In the genomic region with DNA sequence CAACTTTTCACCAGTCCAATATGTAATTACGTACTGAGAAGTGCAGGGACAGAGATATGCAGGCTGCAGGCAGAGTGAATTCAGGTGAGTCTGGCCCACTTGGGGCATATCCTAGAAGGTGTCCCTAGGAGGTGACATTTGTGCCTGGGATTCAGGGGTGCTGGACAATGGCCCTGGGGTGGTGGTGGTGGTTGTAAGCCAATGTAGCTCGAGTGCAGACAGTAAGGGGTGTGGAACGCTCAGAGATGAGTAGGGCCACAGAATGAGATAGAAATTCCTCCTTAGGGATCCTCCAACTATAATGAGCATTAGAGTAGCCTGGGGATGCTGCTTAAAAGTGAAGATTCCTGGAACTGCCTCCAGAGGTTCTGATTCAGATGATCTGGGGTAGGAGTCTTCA, we compare ENCODE assay signal across 20 cellular contexts.
"Had no signal": no experiment of that assay in that cellular context is flagged by ENCODE, and none has a peak within 500 bp of the region (broad histone marks: within the 10 kb centered on the region; RNA-seq: fewer than 3 reads in every experiment).

No MANE protein-coding gene starts in this region.

- DNase-seq: stimulated activated CD4-positive, alpha-beta T cell treated with anti-CD3 and anti-CD28 coated beads, Interleukin-2, amount 100 ng/mL, for 48 hours; stimulated activated CD4-positive, alpha-beta T cell treated with anti-CD3 and anti-CD28 coated beads, Interleukin-4, amount 100 ng/mL, for 1 hour; stimulated activated CD4-positive, alpha-beta T cell treated with anti-CD3 and anti-CD28 coated beads, Interleukin-4, amount 100 ng/mL, for 24 hours; stimulated activated CD4-positive, alpha-beta T cell treated with anti-CD3 and anti-CD28 coated beads, Interleukin-4, amount 100 ng/mL, for 4 hours; stimulated activated CD8-positive, alpha-beta memory T cell treated with anti-CD3 and anti-CD28 coated beads, Interleukin-4, amount 100 ng/mL, for 48 hours; stimulated activated naive B cell treated with anti-CD40 and anti-IgM and Interleukin-4, amounts not matched to agents 10 μg/mL and 1 μg/mL and 100 μg/mL, for 72 hours; stimulated activated naive CD4-positive, alpha-beta T cell; stimulated activated naive CD4-positive, alpha-beta T cell treated with Interleukin-2 at 50 U/mL for 16 hours; stimulated activated naive CD8-positive, alpha-beta T cell treated with anti-CD3 and anti-CD28 coated beads, Interleukin-15, amount 100 ng/mL, for 72 hours; stimulated activated naive CD8-positive, alpha-beta T cell treated with anti-CD3 and anti-CD28 coated beads, Interleukin-15, Interleukin-2, amounts not matched to agents 100 U/mL and 50 U/mL, for 24 hours; stomach; substantia nigra; testis; thyroid gland; tibial artery; transverse colon; trophoblast cell; upper lobe of left lung; upper lobe of right lung; uterus had no signal
